In genomic region chr17:70437656-70438055, GRCh38 we compare ENCODE assay signal across 31 cellular contexts.
"Had no signal": no experiment of that assay in that cellular context is flagged by ENCODE, and none has a peak within 500 bp of the region (broad histone marks: within the 10 kb centered on the region; RNA-seq: fewer than 3 reads in every experiment).

No MANE protein-coding gene starts in this region.

- H3K4me1 Mint-ChIP-seq: activated B cell treated with CpG ODN at 0.5 μM for 24 hours; activated naive CD4-positive, alpha-beta T cell treated with anti-CD3 and anti-CD28 coated beads, Interleukin-2, amount 10 ng/mL, durations not matched to agents 7 days and 5 days; activated naive CD8-positive, alpha-beta T cell treated with anti-CD3 and anti-CD28 coated beads, Interleukin-2, amount 10 ng/mL, durations not matched to agents 7 days and 5 days; T-helper 17 cell had no signal

- H3K27ac ChIP-seq: ascending aorta, breast epithelium, cardiac muscle cell, colonic mucosa, WERI-Rb-1 had no signal

- H3K27ac Mint-ChIP-seq: activated B cell treated with CpG ODN at 0.5 μM for 24 hours; activated CD8-positive, alpha-beta T cell treated with anti-CD3 and anti-CD28 coated beads for 36 hours; activated naive CD4-positive, alpha-beta T cell treated with anti-CD3 and anti-CD28 coated beads, Interleukin-2, amount 10 ng/mL, durations not matched to agents 7 days and 5 days; activated naive CD4-positive, alpha-beta T cell treated with anti-CD3 and anti-CD28 coated beads, Interleukin-2, amount 50 U/mL, for 72 hours; activated naive CD8-positive, alpha-beta T cell treated with anti-CD3 and anti-CD28 coated beads, Interleukin-2, amount 10 ng/mL, durations not matched to agents 7 days and 5 days; activated T-helper 1 cell treated with anti-CD3 and anti-CD28 coated beads, Interleukin-12 subunit alpha, Interleukin-12 subunit beta, Interleukin-2, Interleukin-4 antibody, amounts not matched to agents 30 ng/mL and 10 ng/mL and 1 ng/mL, durations not matched to agents 14 hours and 24 hours and 36 hours; T-helper 17 cell; T-helper 2 cell treated with Interferon-gamma antibody and Interleukin-4, amounts not matched to agents 5 μg/mL and 100 μg/mL, for 36 hours had no signal

- H3K27me3 ChIP-seq: ascending aorta, breast epithelium, cardiac muscle cell, colonic mucosa had no signal

- H3K9me3 Mint-ChIP-seq: activated CD8-positive, alpha-beta T cell treated with anti-CD3 and anti-CD28 coated beads for 36 hours; activated naive CD4-positive, alpha-beta T cell treated with anti-CD3 and anti-CD28 coated beads, Interleukin-2, amount 10 ng/mL, durations not matched to agents 7 days and 5 days; activated naive CD8-positive, alpha-beta T cell treated with anti-CD3 and anti-CD28 coated beads, Interleukin-2, amount 10 ng/mL, durations not matched to agents 7 days and 5 days; activated T-helper 1 cell treated with anti-CD3 and anti-CD28 coated beads, Interleukin-12 subunit alpha, Interleukin-12 subunit beta, Interleukin-2, Interleukin-4 antibody, amounts not matched to agents 30 ng/mL and 10 ng/mL and 1 ng/mL, durations not matched to agents 14 hours and 24 hours and 36 hours; T-helper 2 cell treated with Interferon-gamma antibody and Interleukin-4, amounts not matched to agents 5 μg/mL and 100 μg/mL, for 36 hours had no signal

- H3K4me3 ChIP-seq: ascending aorta, breast epithelium, cardiac muscle cell, colonic mucosa had no signal

- H3K36me3 Mint-ChIP-seq: activated naive CD4-positive, alpha-beta T cell treated with anti-CD3 and anti-CD28 coated beads, Interleukin-2, amount 10 ng/mL, durations not matched to agents 7 days and 5 days; activated naive CD4-positive, alpha-beta T cell treated with anti-CD3 and anti-CD28 coated beads, Interleukin-2, amount 50 U/mL, for 72 hours; activated naive CD8-positive, alpha-beta T cell treated with anti-CD3 and anti-CD28 coated beads, Interleukin-2, amount 10 ng/mL, durations not matched to agents 7 days and 5 days; brain had no signal

- H3K4me1 ChIP-seq: ascending aorta, breast epithelium had no signal

- H3K36me3 ChIP-seq: ascending aorta, cardiac muscle cell, colonic mucosa, WERI-Rb-1 had no signal

- DNase-seq: activated B cell treated with CpG ODN at 0.5 μM for 24 hours; activated CD4-positive, alpha-beta T cell treated with anti-CD3 and anti-CD28 coated beads for 48 hours; activated CD4-positive, alpha-beta T cell treated with anti-CD3 and anti-CD28 coated beads, Interleukin-2, amount 50 U/mL, for 1 hour; activated CD4-positive, alpha-beta T cell treated with anti-CD3 and anti-CD28 coated beads, Interleukin-2, amount 50 U/mL, for 48 hours; activated CD8-positive, alpha-beta memory T cell treated with anti-CD3 and anti-CD28 coated beads for 24 hours; activated CD8-positive, alpha-beta T cell treated with anti-CD3 and anti-CD28 coated beads for 36 hours; activated gamma-delta T cell; activated naive CD4-positive, alpha-beta T cell; activated naive CD4-positive, alpha-beta T cell treated with anti-CD3 and anti-CD28 coated beads, Interleukin-2, amount 10 ng/mL, durations not matched to agents 7 days and 5 days; activated naive CD8-positive, alpha-beta T cell treated with anti-CD3 and anti-CD28 coated beads, Interleukin-2, amount 10 ng/mL, durations not matched to agents 7 days and 5 days; activated T-cell treated with anti-CD3 and anti-CD28 coated beads, Interleukin-2, amount 50 U/mL, for 48 hours; central memory CD4-positive, alpha-beta T cell; cerebellar nuclear complex; colonic mucosa; effector CD8-positive, alpha-beta T cell; foreskin fibroblast; head of caudate nucleus; T-helper 17 cell; T1000; WERI-Rb-1 had no signal

- H3K9me3 ChIP-seq: ascending aorta, breast epithelium, colonic mucosa had no signal

- H3K27me3 Mint-ChIP-seq: activated B cell treated with CpG ODN at 0.5 μM for 24 hours; activated CD8-positive, alpha-beta T cell treated with anti-CD3 and anti-CD28 coated beads for 36 hours; activated naive CD4-positive, alpha-beta T cell treated with anti-CD3 and anti-CD28 coated beads, Interleukin-2, amount 10 ng/mL, durations not matched to agents 7 days and 5 days; activated naive CD8-positive, alpha-beta T cell treated with anti-CD3 and anti-CD28 coated beads, Interleukin-2, amount 10 ng/mL, durations not matched to agents 7 days and 5 days; brain had no signal

- H3K4me3 Mint-ChIP-seq: activated B cell treated with CpG ODN at 0.5 μM for 24 hours; activated CD8-positive, alpha-beta T cell treated with anti-CD3 and anti-CD28 coated beads for 36 hours; activated naive CD4-positive, alpha-beta T cell treated with anti-CD3 and anti-CD28 coated beads, Interleukin-2, amount 10 ng/mL, durations not matched to agents 7 days and 5 days; activated naive CD8-positive, alpha-beta T cell treated with anti-CD3 and anti-CD28 coated beads, Interleukin-2, amount 10 ng/mL, durations not matched to agents 7 days and 5 days; activated T-helper 1 cell treated with anti-CD3 and anti-CD28 coated beads, Interleukin-12 subunit alpha, Interleukin-12 subunit beta, Interleukin-2, Interleukin-4 antibody, amounts not matched to agents 30 ng/mL and 10 ng/mL and 1 ng/mL, durations not matched to agents 14 hours and 24 hours and 36 hours; T-helper 17 cell; T-helper 2 cell treated with Interferon-gamma antibody and Interleukin-4, amounts not matched to agents 5 μg/mL and 100 μg/mL, for 36 hours had no signal

- ATAC-seq: activated CD4-positive, CD25-positive, alpha-beta regulatory T cell treated with anti-CD3 and anti-CD28 coated beads, Interleukin-2, amount 50 U/mL, for 24 hours; activated CD8-positive, alpha-beta T cell treated with anti-CD3 and anti-CD28 coated beads for 36 hours; activated naive CD4-positive, alpha-beta T cell treated with anti-CD3 and anti-CD28 coated beads, Interleukin-2, amount 50 U/mL, for 72 hours; esophagus mucosa; T-helper 17 cell had no signal

- FAIRE-seq: endometrium, frontal cortex had no signal
